Comparison of ENCODE assay signal across 19 cellular contexts in the genomic region with DNA sequence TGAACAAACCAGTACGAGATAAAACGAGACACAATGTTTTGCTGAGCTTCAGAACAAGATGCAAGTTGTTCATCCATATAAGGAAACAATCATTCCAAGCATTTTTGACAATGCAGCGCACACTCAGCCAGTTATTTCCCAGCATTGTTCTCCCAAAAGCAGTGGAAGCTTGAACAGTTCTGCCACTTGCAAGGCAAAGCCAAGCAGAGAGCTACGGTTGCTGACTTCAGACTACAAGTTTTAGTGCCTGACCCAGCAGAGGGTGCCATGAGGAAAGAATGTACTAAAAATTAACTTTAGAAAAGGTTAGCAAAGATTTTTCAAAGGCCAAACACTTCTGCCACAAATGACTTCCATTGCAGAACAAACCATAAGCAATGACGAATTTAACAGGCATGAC.
DNase-seq lines count a peak whose midpoint lies in the region; ATAC-seq, FAIRE-seq and TF ChIP-seq lines count a peak whose summit lies in the region.
"Had no signal": no experiment of that assay in that cellular context is flagged by ENCODE, and none has a peak within 500 bp of the region (broad histone marks: within the 10 kb centered on the region; RNA-seq: fewer than 3 reads in every experiment).

No MANE protein-coding gene starts in this region.

- TF ChIP-seq POLR2A in thyroid gland (IDR thresholded peaks at IDR 0.05), result peak in 1 of 2 donors; percentile 21

- ATAC-seq in GM19452 (IDR thresholded peaks at IDR 0.05; ENCODE audit: unreplicated experiment), result no peak
- ATAC-seq: HepG2, left ventricle myocardium superior had no signal

- H3K36me3 ChIP-seq in brain microvascular endothelial cell (replicated peaks) (no peaks in the 10 kb centered on the region), thyroid gland (no peaks in the 10 kb centered on the region)
- H3K36me3 ChIP-seq: MG63 had no signal

- H3K27ac Mint-ChIP-seq in nephron, result peak overlapping the region; percentile 6 to 74 (median 32)

- WGBS in thyroid gland, 2 donors, result 35 to 37% methylated on average over 5 of the region's 5 CpGs

- no peak overlapping the region for H3K4me3 Mint-ChIP-seq in nephron

- DNase-seq in brain microvascular endothelial cell (peak; percentile 35), globus pallidus (ENCODE audit: low spot score) (peak; percentile 69), thyroid gland (peak; percentile 46 to 63), GM19239 (ENCODE audit: insufficient read length, low spot score) (no peak)
- no peak for DNase-seq in NK-92 treated with Interleukin-12 subunit alpha and Interleukin-12 subunit beta, amount 100 ng/mL, for 24 hours (lab: John Stamatoyannopoulos, UW)
- DNase-seq: activated CD4-positive, alpha-beta T cell treated with anti-CD3 and anti-CD28 coated beads, Interleukin-2, amount 50 U/mL, for 4 hours; activated naive CD4-positive, alpha-beta T cell; amniotic stem cell; DND-41; foreskin melanocyte; left ventricle myocardium superior; MG63; NCI-H748 treated with DMSO at 0.1 percent for 48 hours; SJCRH30; stimulated activated CD4-positive, alpha-beta T cell treated with anti-CD3 and anti-CD28 coated beads, Interleukin-4, amount 100 ng/mL, for 1 hour had no signal

- H3K27ac ChIP-seq in brain microvascular endothelial cell, result no peak overlapping the region
- H3K27ac ChIP-seq in thyroid gland, result peak overlapping the region; percentile 45 to 53 (median 51)
- H3K27ac ChIP-seq: SJCRH30 had no signal

- no peaks in the 10 kb centered on the region for H3K9me3 ChIP-seq in thyroid gland
- H3K9me3 ChIP-seq: MG63, SJCRH30 had no signal

- no peak for TF ChIP-seq CTCF in brain microvascular endothelial cell (IDR thresholded peaks at IDR 0.05; ENCODE audit: low read depth, low read length, missing control alignments)
- no peak for TF ChIP-seq CTCF in nephron (IDR thresholded peaks at IDR 0.05; ENCODE audit: unreplicated experiment in 3 of 3)
- peak in 3 of 6 experiments; percentile 19 to 34 (median 31) for TF ChIP-seq CTCF in thyroid gland (IDR thresholded peaks at IDR 0.05)

- peaks cover 0 to 11% of the 10 kb centered on the region in 2 donors for H3K4me1 ChIP-seq in thyroid gland
- H3K4me1 ChIP-seq: SJCRH30 had no signal

- peaks cover 26% of the 10 kb centered on the region for H3K36me3 Mint-ChIP-seq in nephron (ENCODE audit: low read depth)

- intact Hi-C loops in thyroid gland (cut with DNase I), result no loop called here

- H3K27me3 Mint-ChIP-seq in nephron (ENCODE audit: low read depth), result no peaks in the 10 kb centered on the region

- H3K4me1 Mint-ChIP-seq in nephron, result peaks cover 5% of the 10 kb centered on the region

- in situ Hi-C loops in brain microvascular endothelial cell (cut with HindIII; ENCODE audit: low pct_ligation_motif_present, low sequenced_read_pairs), result no loop called here

- no peaks in the 10 kb centered on the region for H3K9me3 Mint-ChIP-seq in nephron

- H3K27me3 ChIP-seq in brain microvascular endothelial cell (replicated peaks) (no peaks in the 10 kb centered on the region), thyroid gland (no peaks in the 10 kb centered on the region)
- H3K27me3 ChIP-seq: MG63, SJCRH30 had no signal

- H3K4me3 ChIP-seq in brain microvascular endothelial cell (ENCODE audit: low read depth, low read length) (no peak overlapping the region), thyroid gland (replicated peaks in 1 of 3) (no peak overlapping the region)
- H3K4me3 ChIP-seq: MG63, SJCRH30 had no signal

- no peak for FAIRE-seq in GM19239 (lab: Jason Lieb, UNC)
- FAIRE-seq: colon, HepG2 had no signal

Comparison
In these comparisons a context has a peak if more than half of its experiments do, and no peak if none do; other contexts are left out.
1. DNase-seq: peak in brain microvascular endothelial cell (single experiment), globus pallidus (single experiment) and thyroid gland (2 of 2); none in GM19239 (single experiment) and NK-92 treated with Interleukin-12 subunit alpha and Interleukin-12 subunit beta, amount 100 ng/mL, for 24 hours (single experiment).